Comparison of ENCODE assay signal across 9 cellular contexts in genomic region chr6:158002249-158002950, GRCh38. TPM values are rescaled to one million over a fixed set of nuclear protein-coding genes. Genes with fewer than 3 reads are reported as not detected.
DNase-seq lines count a peak whose midpoint lies in the region; ATAC-seq, FAIRE-seq and TF ChIP-seq lines count a peak whose summit lies in the region.
"Had no signal": no experiment of that assay in that cellular context is flagged by ENCODE, and none has a peak within 500 bp of the region (broad histone marks: within the 10 kb centered on the region; RNA-seq: fewer than 3 reads in every experiment).

No MANE protein-coding gene starts in this region.

- no peak for FAIRE-seq in HTR-8/SVneo (lab: Jason Lieb, UNC)

- no peak for TF ChIP-seq CTCF in omental fat pad (IDR thresholded peaks at IDR 0.05)

- peaks cover 87% of the 10 kb centered on the region for H3K79me2 ChIP-seq in ACC112 (ENCODE audit: control insufficient read depth, insufficient read depth, low read length, unreplicated experiment)

- H2AFZ ChIP-seq in ACC112 (ENCODE audit: low read length, unreplicated experiment) = no peak overlapping the region

- H3K36me3 ChIP-seq in ACC112 (ENCODE audit: insufficient read depth, low read length) = no peaks in the 10 kb centered on the region
- H3K36me3 ChIP-seq: ovary had no signal

- H3K4me1 ChIP-seq in ACC112 (ENCODE audit: control insufficient read depth, insufficient read depth, low read length, unreplicated experiment) = peaks cover 32% of the 10 kb centered on the region

- H3K4me3 ChIP-seq in ACC112 (ENCODE audit: low read depth, low read length) = peak overlapping the region; percentile 21; the same call in 1 of the 2 replicates
- H3K4me3 ChIP-seq: ovary had no signal

- peak overlapping the region; percentile 97 for H3K27ac ChIP-seq in ACC112 (ENCODE audit: low read depth, low read length)
- H3K27ac ChIP-seq in epithelial cell of prostate = peak overlapping the region; percentile 78

- DNase-seq in NCI-H510A treated with DMSO at 0.1 percent for 48 hours (lab: John Stamatoyannopoulos, UW) = peak; percentile 56
- peak; percentile 68 for DNase-seq in epithelial cell of prostate (ENCODE audit: low read depth, low spot score)
- DNase-seq in omental fat pad (ENCODE audit: low spot score) = no peak
- DNase-seq in stimulated activated CD4-positive, alpha-beta T cell treated with anti-CD3 and anti-CD28 coated beads, Interleukin-15, amount 100 ng/mL, for 24 hours = no peak
- no peak for DNase-seq in NK-92 (lab: John Stamatoyannopoulos, UW; ENCODE audit: unreplicated experiment)
- no peak for DNase-seq in HTR-8/SVneo (ENCODE audit: insufficient read length, low spot score)

- no peaks in the 10 kb centered on the region for H3K27me3 ChIP-seq in ACC112 (ENCODE audit: insufficient read depth, low read length)
- H3K27me3 ChIP-seq: ovary had no signal

- peak; percentile 2 for ATAC-seq in omental fat pad (ENCODE audit: low FRiP score)
- no peak for ATAC-seq in GM19452 (IDR thresholded peaks at IDR 0.05; ENCODE audit: unreplicated experiment)

RNA-seq across cellular contexts. Expression of gene SYNJ2, which starts 20.7 kb away (rescaled TPM):
- 10 to 100 TPM in 1 of 4 donors, 1 to 10 TPM in 3; 2.3 to 27.6 (median 6.4) TPM for total RNA-seq in omental fat pad

Comparison
In these comparisons a context has a peak if more than half of its experiments do, and no peak if none do; other contexts are left out.
1. DNase-seq: peak in NCI-H510A treated with DMSO at 0.1 percent for 48 hours (single experiment) and epithelial cell of prostate (single experiment); none in omental fat pad (single experiment), stimulated activated CD4-positive, alpha-beta T cell treated with anti-CD3 and anti-CD28 coated beads, Interleukin-15, amount 100 ng/mL, for 24 hours (single experiment), NK-92 (single experiment) and HTR-8/SVneo (single experiment).